Comparison of ENCODE assay signal across 9 cellular contexts in genomic region chr18:63040788-63041410, GRCh38.
DNase-seq lines count a peak whose midpoint lies in the region; ATAC-seq and TF ChIP-seq lines count a peak whose summit lies in the region.
"Had no signal": no experiment of that assay in that cellular context is flagged by ENCODE, and none has a peak within 500 bp of the region (broad histone marks: within the 10 kb centered on the region; RNA-seq: fewer than 3 reads in every experiment).

No MANE protein-coding gene starts in this region.

- peak overlapping the region; percentile 36 for H3K27ac ChIP-seq in OCI-LY3 (ENCODE audit: low read length)

- H3K27me3 ChIP-seq in OCI-LY3 (ENCODE audit: low read depth, low read length), result no peaks in the 10 kb centered on the region

- no peak for TF ChIP-seq CTCF in OCI-LY3 (IDR thresholded peaks at IDR 0.05; ENCODE audit: low read depth, low read length)

- H3K4me3 ChIP-seq in OCI-LY3 (ENCODE audit: low read length), result peak overlapping the region; percentile 61

- ATAC-seq in GM18873 (IDR thresholded peaks at IDR 0.05; ENCODE audit: low FRiP score, unreplicated experiment) (peak; percentile 57), HG02840 (IDR thresholded peaks at IDR 0.05; ENCODE audit: low FRiP score, unreplicated experiment) (peak; percentile 67)

- H3K9ac ChIP-seq in OCI-LY3 (ENCODE audit: low read length), result peak overlapping the region; percentile 32; the same call in 1 of the 2 replicates

- peak overlapping the region; percentile 90 for H3K4me2 ChIP-seq in OCI-LY3 (ENCODE audit: low read length)

- no peaks in the 10 kb centered on the region for H4K20me1 ChIP-seq in OCI-LY3 (ENCODE audit: insufficient read depth, low read length)

- intact Hi-C loops in posterior vena cava (cut with DNase I), result no loop called here

- peaks cover 7% of the 10 kb centered on the region for H3K36me3 ChIP-seq in OCI-LY3 (replicated peaks; ENCODE audit: low read depth, low read length)

- peak overlapping the region; percentile 37 for H2AFZ ChIP-seq in OCI-LY3 (ENCODE audit: low read depth, low read length)

- peaks cover 40% of the 10 kb centered on the region for H3K4me1 ChIP-seq in OCI-LY3 (ENCODE audit: low read length)

- H3K79me2 ChIP-seq in OCI-LY3 (ENCODE audit: low read length), result no peaks in the 10 kb centered on the region

- DNase-seq in DMS153 treated with DMSO at 0.1 percent for 48 hours (lab: John Stamatoyannopoulos, UW; ENCODE audit: unreplicated experiment) (peak; percentile 47), SHP77 treated with DMSO at 0.1 percent for 48 hours (lab: John Stamatoyannopoulos, UW) (no peak), mesenteric fat pad (ENCODE audit: low spot score) (no peak), NCI-H2171 treated with DMSO at 0.1 percent for 48 hours (lab: John Stamatoyannopoulos, UW) (no peak), posterior vena cava (ENCODE audit: low spot score) (no peak)
- DNase-seq: NCI-H524 treated with DMSO at 0.1 percent for 48 hours had no signal

- H3K9me3 ChIP-seq in OCI-LY3 (ENCODE audit: insufficient read depth, low read length), result peaks cover 10% of the 10 kb centered on the region; the same call in 1 of the 2 replicates
